In the genomic region with DNA sequence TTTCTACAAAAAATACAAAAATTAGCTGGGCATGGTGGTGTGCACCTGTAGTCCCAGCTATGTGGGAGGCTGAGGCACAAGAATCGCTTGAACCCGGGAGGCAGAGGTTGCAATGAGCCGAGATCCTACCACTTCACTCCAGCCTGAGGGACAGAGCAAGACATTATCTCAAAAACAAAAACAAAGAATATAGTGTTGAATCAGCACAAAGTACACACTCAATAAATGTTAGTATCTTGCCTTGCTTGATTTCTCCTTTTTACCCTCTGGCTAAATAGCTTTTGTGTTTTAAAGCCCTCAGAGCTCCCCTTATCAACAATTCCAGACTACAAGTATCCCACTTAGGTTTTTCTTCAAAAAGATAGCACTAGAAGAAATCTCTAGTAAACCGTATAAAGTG, we compare ENCODE assay signal across 27 cellular contexts.
"Had no signal": no experiment of that assay in that cellular context is flagged by ENCODE, and none has a peak within 500 bp of the region (broad histone marks: within the 10 kb centered on the region; RNA-seq: fewer than 3 reads in every experiment).

No MANE protein-coding gene starts in this region.

- H3K27ac ChIP-seq: stomach, suprapubic skin, testis, thoracic aorta, thyroid gland, tibial artery, tibial nerve, transverse colon, upper lobe of left lung, upper lobe of right lung, uterus, vagina had no signal

- ATAC-seq: stimulated activated effector memory CD8-positive, alpha-beta T cell treated with anti-CD3 and anti-CD28 coated beads, Interleukin-12 subunit alpha, Interleukin-12 subunit beta, amount 100 ng/mL, for 72 hours; stimulated activated memory B cell treated with anti-CD40 and anti-IgM and Interleukin-4, amounts not matched to agents 10 μg/mL and 1 μg/mL and 100 μg/mL, for 72 hours; stimulated activated naive B cell treated with anti-CD40 and anti-IgM and Interleukin-4, amounts not matched to agents 10 μg/mL and 1 μg/mL and 100 μg/mL, for 72 hours; stimulated activated naive CD8-positive, alpha-beta T cell treated with anti-CD3 and anti-CD28 coated beads, Interleukin-15, amount 100 ng/mL, for 72 hours; stimulated activated naive CD8-positive, alpha-beta T cell treated with anti-CD3 and anti-CD28 coated beads, Interleukin-15, Interleukin-2, amounts not matched to agents 100 U/mL and 50 U/mL, for 24 hours; upper lobe of right lung had no signal

- H3K4me3 ChIP-seq: stomach, suprapubic skin, testis, thoracic aorta, thyroid gland, tibial artery, tibial nerve, transverse colon, upper lobe of left lung, upper lobe of right lung, uterus, vagina had no signal

- H3K9me3 ChIP-seq: stomach, suprapubic skin, testis, thoracic aorta, thyroid gland, tibial artery, tibial nerve, transverse colon, upper lobe of left lung, upper lobe of right lung, uterus, vagina had no signal

- H3K4me1 ChIP-seq: stomach, suprapubic skin, testis, thyroid gland, tibial artery, tibial nerve, upper lobe of left lung, upper lobe of right lung, uterus, vagina had no signal

- H3K36me3 ChIP-seq: stomach, suprapubic skin, thoracic aorta, thyroid gland, tibial artery, tibial nerve, transverse colon, upper lobe of left lung, upper lobe of right lung, uterus, vagina had no signal

- FAIRE-seq: urothelium cell line had no signal

- H3K27me3 ChIP-seq: suprapubic skin, testis, thyroid gland, tibial nerve, transverse colon, upper lobe of left lung, upper lobe of right lung, uterus, vagina had no signal

- DNase-seq: stimulated activated CD4-positive, alpha-beta T cell treated with anti-CD3 and anti-CD28 coated beads, Interleukin-2, amount 100 ng/mL, for 48 hours; stimulated activated CD4-positive, alpha-beta T cell treated with anti-CD3 and anti-CD28 coated beads, Interleukin-4, amount 100 ng/mL, for 1 hour; stimulated activated CD4-positive, alpha-beta T cell treated with anti-CD3 and anti-CD28 coated beads, Interleukin-4, amount 100 ng/mL, for 24 hours; stimulated activated CD4-positive, alpha-beta T cell treated with anti-CD3 and anti-CD28 coated beads, Interleukin-4, amount 100 ng/mL, for 4 hours; stimulated activated CD8-positive, alpha-beta memory T cell treated with anti-CD3 and anti-CD28 coated beads, Interleukin-4, amount 100 ng/mL, for 48 hours; stimulated activated naive B cell treated with anti-CD40 and anti-IgM and Interleukin-4, amounts not matched to agents 10 μg/mL and 1 μg/mL and 100 μg/mL, for 72 hours; stimulated activated naive CD4-positive, alpha-beta T cell; stimulated activated naive CD4-positive, alpha-beta T cell treated with Interleukin-2 at 50 U/mL for 16 hours; stimulated activated naive CD8-positive, alpha-beta T cell treated with anti-CD3 and anti-CD28 coated beads, Interleukin-15, amount 100 ng/mL, for 72 hours; stimulated activated naive CD8-positive, alpha-beta T cell treated with anti-CD3 and anti-CD28 coated beads, Interleukin-15, Interleukin-2, amounts not matched to agents 100 U/mL and 50 U/mL, for 24 hours; stomach; substantia nigra; testis; thyroid gland; tibial artery; transverse colon; trophoblast cell; upper lobe of left lung; upper lobe of right lung; uterus had no signal
